In genomic region chr12:12890815-12891645, GRCh38 we compare ENCODE assay signal across 8 cellular contexts. TPM values are rescaled to one million over a fixed set of nuclear protein-coding genes. Genes with fewer than 3 reads are reported as not detected.
DNase-seq lines count a peak whose midpoint lies in the region; ATAC-seq and TF ChIP-seq lines count a peak whose summit lies in the region.

A gene with protein sequence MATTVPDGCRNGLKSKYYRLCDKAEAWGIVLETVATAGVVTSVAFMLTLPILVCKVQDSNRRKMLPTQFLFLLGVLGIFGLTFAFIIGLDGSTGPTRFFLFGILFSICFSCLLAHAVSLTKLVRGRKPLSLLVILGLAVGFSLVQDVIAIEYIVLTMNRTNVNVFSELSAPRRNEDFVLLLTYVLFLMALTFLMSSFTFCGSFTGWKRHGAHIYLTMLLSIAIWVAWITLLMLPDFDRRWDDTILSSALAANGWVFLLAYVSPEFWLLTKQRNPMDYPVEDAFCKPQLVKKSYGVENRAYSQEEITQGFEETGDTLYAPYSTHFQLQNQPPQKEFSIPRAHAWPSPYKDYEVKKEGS (plus strand): TSS chr12:12891562. CDS start chr12:12908250, 16,688 bp downstream.

- H3K27ac Mint-ChIP-seq in activated CD4-positive, alpha-beta T cell treated with anti-CD3 and anti-CD28 coated beads for 36 hours = peak within 1 kb of the TSS; percentile 69
- no peak within 1 kb of the TSS for H3K27ac Mint-ChIP-seq in activated CD8-positive, alpha-beta T cell treated with anti-CD3 and anti-CD28 coated beads for 36 hours

- POLR2A ChIA-PET in activated CD4-positive, alpha-beta T cell treated with anti-CD3 and anti-CD28 coated beads for 36 hours (lab: Charles Lee) = interaction anchor here (0.6 kb wide), 1 partner anchor 1085 kb away, joined by 5 read pairs; no protein-coding TSS in a partner anchor
- POLR2A ChIA-PET in activated CD8-positive, alpha-beta T cell treated with anti-CD3 and anti-CD28 coated beads for 36 hours (lab: Charles Lee) = interaction anchor here (1.0 to 1.6 kb wide), 2 partner anchors 9 to 19 kb away, joined by 4 to 6 read pairs; no protein-coding TSS in a partner anchor

- under 1% methylated on average over 45 of the region's 46 CpGs for WGBS in mesenchymal stem cell

- no peaks in the 10 kb centered on the region for H3K9me3 Mint-ChIP-seq in activated CD4-positive, alpha-beta T cell treated with anti-CD3 and anti-CD28 coated beads for 36 hours (ENCODE audit: low read depth)
- H3K9me3 Mint-ChIP-seq in activated CD8-positive, alpha-beta T cell treated with anti-CD3 and anti-CD28 coated beads for 36 hours = no peaks in the 10 kb centered on the region

- no peak within 1 kb of the TSS for H4K91ac ChIP-seq in mesenchymal stem cell (ENCODE audit: low read length)

- peak within 1 kb of the TSS; percentile 15 to 57 for H3K4ac ChIP-seq in mesenchymal stem cell (ENCODE audit: low read depth in 1 of 2, low read length in 2 of 2)

- peak within 1 kb of the TSS; percentile 92 for H3K9ac ChIP-seq in mesenchymal stem cell (ENCODE audit: low read length)

- no peaks in the 10 kb centered on the region for H3K36me3 Mint-ChIP-seq in activated CD4-positive, alpha-beta T cell treated with anti-CD3 and anti-CD28 coated beads for 36 hours (ENCODE audit: low read depth)
- H3K36me3 Mint-ChIP-seq in activated CD8-positive, alpha-beta T cell treated with anti-CD3 and anti-CD28 coated beads for 36 hours (ENCODE audit: low read depth) = no peaks in the 10 kb centered on the region

- H4K8ac ChIP-seq in mesenchymal stem cell (ENCODE audit: low read length) = peak within 1 kb of the TSS; percentile 42

- H3K79me1 ChIP-seq in mesenchymal stem cell (replicated peaks; ENCODE audit: low read length, poor library complexity, severe bottlenecking) = peaks cover 6% of the 10 kb centered on the region

- peak within 1 kb of the TSS; percentile 91 for H3K4me2 ChIP-seq in mesenchymal stem cell (ENCODE audit: low read length, poor library complexity, severe bottlenecking)

- DNase-seq in activated CD4-positive, alpha-beta T cell treated with anti-CD3 and anti-CD28 coated beads for 36 hours = peak; percentile 65
- no peak for DNase-seq in activated CD4-positive, alpha-beta T cell treated with anti-CD3 and anti-CD28 coated beads for 1 hour
- DNase-seq in NCI-H1694 treated with DMSO at 0.1 percent for 48 hours (lab: John Stamatoyannopoulos, UW) (peak; percentile 24), epithelial cell of esophagus (ENCODE audit: low read depth) (peak; percentile 91), mesenchymal stem cell (peak; percentile 94)
- peak; percentile 58 for DNase-seq in activated CD8-positive, alpha-beta T cell treated with anti-CD3 and anti-CD28 coated beads for 36 hours
- peak; percentile 30 for DNase-seq in stimulated activated naive CD4-positive, alpha-beta T cell treated with Interleukin-2 at 50 U/mL for 16 hours (lab: John Stamatoyannopoulos, UW)

- H2BK15ac ChIP-seq in mesenchymal stem cell (ENCODE audit: low read depth, poor library complexity, severe bottlenecking) = peak within 1 kb of the TSS; percentile 73

- peak; percentile 75 for ATAC-seq in activated CD4-positive, alpha-beta T cell treated with anti-CD3 and anti-CD28 coated beads for 36 hours
- ATAC-seq in activated CD8-positive, alpha-beta T cell treated with anti-CD3 and anti-CD28 coated beads for 36 hours = peak; percentile 80
- no peak for ATAC-seq in HG03196 (IDR thresholded peaks at IDR 0.05; ENCODE audit: unreplicated experiment)

- peaks cover 11% of the 10 kb centered on the region for H3K4me1 Mint-ChIP-seq in activated CD4-positive, alpha-beta T cell treated with anti-CD3 and anti-CD28 coated beads for 36 hours
- H3K4me1 Mint-ChIP-seq in activated CD8-positive, alpha-beta T cell treated with anti-CD3 and anti-CD28 coated beads for 36 hours (ENCODE audit: low read depth) = peaks cover 6% of the 10 kb centered on the region

- no peak within 1 kb of the TSS for H2BK5ac ChIP-seq in mesenchymal stem cell (ENCODE audit: low read depth, low read length, poor library complexity, severe bottlenecking)

- CTCF ChIA-PET in activated CD4-positive, alpha-beta T cell treated with anti-CD3 and anti-CD28 coated beads for 36 hours (lab: Charles Lee) = interaction anchor here (0.6 to 1.6 kb wide), 10 partner anchors 17 to 321 kb away, joined by 3 to 6 read pairs (median 4); no protein-coding TSS in a partner anchor
- CTCF ChIA-PET in activated CD8-positive, alpha-beta T cell treated with anti-CD3 and anti-CD28 coated beads for 36 hours (lab: Charles Lee) = interaction anchor here (1.0 to 3.6 kb wide), 6 partner anchors 12 to 102 kb away, joined by 3 to 16 read pairs (median 4); no protein-coding TSS in a partner anchor

- no peak for TF ChIP-seq CTCF in activated CD8-positive, alpha-beta T cell treated with anti-CD3 and anti-CD28 coated beads for 36 hours (IDR thresholded peaks at IDR 0.05)
- TF ChIP-seq CTCF in epithelial cell of esophagus (IDR thresholded peaks at IDR 0.05; ENCODE audit: insufficient read depth, low read depth, low read length, missing control alignments) = peak; percentile 42

- H3K4me1 ChIP-seq in mesenchymal stem cell (ENCODE audit: control insufficient read depth, insufficient read depth, low read depth, low read length) = peaks cover 22% of the 10 kb centered on the region

- peak within 1 kb of the TSS; percentile 70 for H3K4me3 Mint-ChIP-seq in activated CD4-positive, alpha-beta T cell treated with anti-CD3 and anti-CD28 coated beads for 36 hours
- H3K4me3 Mint-ChIP-seq in activated CD8-positive, alpha-beta T cell treated with anti-CD3 and anti-CD28 coated beads for 36 hours = peak within 1 kb of the TSS; percentile 73

- no peak within 1 kb of the TSS for H3K23ac ChIP-seq in mesenchymal stem cell (ENCODE audit: low read length in 2 of 2)

- peak within 1 kb of the TSS; percentile 67 for H3K4me3 ChIP-seq in epithelial cell of esophagus (ENCODE audit: low read length)
- H3K4me3 ChIP-seq in mesenchymal stem cell (ENCODE audit: insufficient read depth in 1 of 2, low read depth in 1 of 2, low read length in 2 of 2) = peak within 1 kb of the TSS; percentile 53 to 80

- H3K14ac ChIP-seq in mesenchymal stem cell (ENCODE audit: low read length in 2 of 2) = peak within 1 kb of the TSS in 1 of 2 experiments; percentile 41

- H2BK12ac ChIP-seq in mesenchymal stem cell (ENCODE audit: low read length in 2 of 2) = peak within 1 kb of the TSS in 1 of 2 experiments; percentile 81

- no peaks in the 10 kb centered on the region for H3K9me3 ChIP-seq in mesenchymal stem cell (ENCODE audit: control insufficient read depth, low read length)

- H2AFZ ChIP-seq in mesenchymal stem cell (ENCODE audit: low read depth, low read length) = peak within 1 kb of the TSS; percentile 93

- H3K27me3 ChIP-seq in mesenchymal stem cell (ENCODE audit: control insufficient read depth in 1 of 2, insufficient read depth in 1 of 2, low read length in 2 of 2) = no peaks in the 10 kb centered on the region

- H2BK120ac ChIP-seq in mesenchymal stem cell (ENCODE audit: low read depth, low read length) = peak within 1 kb of the TSS; percentile 54

- H3K18ac ChIP-seq in mesenchymal stem cell (ENCODE audit: low read depth in 1 of 2, low read length in 2 of 2) = peak within 1 kb of the TSS; percentile 65 to 83

- H3K36me3 ChIP-seq in mesenchymal stem cell (ENCODE audit: control insufficient read depth in 1 of 2, insufficient read depth in 2 of 2, low read depth in 1 of 2, low read length in 2 of 2) = no peaks in the 10 kb centered on the region

- peak within 1 kb of the TSS; percentile 20 for H3K27ac ChIP-seq in mesenchymal stem cell (ENCODE audit: low read length, poor library complexity, severe bottlenecking)

- H2AK5ac ChIP-seq in mesenchymal stem cell (ENCODE audit: low read length, severe bottlenecking) = peak within 1 kb of the TSS; percentile 10

- H3K27me3 Mint-ChIP-seq in activated CD4-positive, alpha-beta T cell treated with anti-CD3 and anti-CD28 coated beads for 36 hours = peaks cover 26% of the 10 kb centered on the region
- H3K27me3 Mint-ChIP-seq in activated CD8-positive, alpha-beta T cell treated with anti-CD3 and anti-CD28 coated beads for 36 hours = peaks cover 33% of the 10 kb centered on the region

- intact Hi-C loops in activated CD4-positive, alpha-beta T cell treated with anti-CD3 and anti-CD28 coated beads for 36 hours (cut with DNase I, micrococcal nuclease) = loop anchor here in 1 of 2 experiments (10.0 kb wide), 1 partner anchor 386 kb away; no protein-coding TSS in a partner anchor
- intact Hi-C loops in activated CD8-positive, alpha-beta T cell treated with anti-CD3 and anti-CD28 coated beads for 36 hours (cut with micrococcal nuclease) = loop anchor here (10.0 kb wide), 1 partner anchor 56 kb away; no protein-coding TSS in a partner anchor

RNA-seq across cellular contexts. Expression of the gene that starts here (rescaled TPM):
- under 1 TPM; 0.14 to 0.35 TPM for total RNA-seq in activated CD4-positive, alpha-beta T cell treated with anti-CD3 and anti-CD28 coated beads for 36 hours
- total RNA-seq in activated CD8-positive, alpha-beta T cell treated with anti-CD3 and anti-CD28 coated beads for 36 hours = under 1 TPM in 1 of 2 experiments, not detected in 1; 0.11 TPM
- 18.3 TPM for polyA plus RNA-seq in mesenchymal stem cell (2013, experiment 1 of 2)
- polyA plus RNA-seq in mesenchymal stem cell (2013, experiment 2 of 2) = 18.0 TPM

Comparison
In these comparisons a context has a peak if more than half of its experiments do, and no peak if none do; other contexts are left out.
1. Peak in DNase-seq and ATAC-seq in activated CD4-positive, alpha-beta T cell treated with anti-CD3 and anti-CD28 coated beads for 36 hours; RNA of the gene not detected or under 1 TPM.
2. Peak in DNase-seq and ATAC-seq in activated CD8-positive, alpha-beta T cell treated with anti-CD3 and anti-CD28 coated beads for 36 hours; RNA of the gene not detected or under 1 TPM.